In the genomic region with DNA sequence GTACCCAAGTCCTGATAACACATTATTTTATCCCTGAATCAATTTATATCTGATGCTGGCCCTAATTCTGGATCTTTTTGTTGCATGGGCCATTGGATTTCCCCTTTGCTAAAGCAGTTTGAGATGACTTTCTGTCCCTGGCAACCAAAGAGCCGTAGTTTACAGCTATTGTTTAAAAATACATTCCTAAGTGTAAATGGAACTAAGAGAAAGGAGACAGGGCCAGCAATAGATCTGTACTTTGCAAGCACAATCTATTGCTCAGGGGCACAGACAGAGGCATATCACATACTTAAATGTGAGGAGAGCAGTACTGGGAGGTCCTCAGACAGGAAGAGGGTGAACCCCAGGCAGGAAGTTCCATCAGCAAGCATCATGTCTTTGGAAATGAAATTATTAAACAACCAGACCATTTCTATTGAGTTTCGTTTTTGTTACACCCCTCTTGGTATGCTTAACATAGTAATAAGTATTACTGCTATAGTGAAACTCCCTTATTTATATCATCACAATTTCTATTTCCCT, we compare ENCODE assay signal across 9 cellular contexts.
DNase-seq lines count a peak whose midpoint lies in the region; ATAC-seq and TF ChIP-seq lines count a peak whose summit lies in the region.
"Had no signal": no experiment of that assay in that cellular context is flagged by ENCODE, and none has a peak within 500 bp of the region (broad histone marks: within the 10 kb centered on the region; RNA-seq: fewer than 3 reads in every experiment).

No MANE protein-coding gene starts in this region.

- H3K79me2 ChIP-seq in PC-9 (ENCODE audit: low read depth): no peaks in the 10 kb centered on the region

- H3K36me3 ChIP-seq in BLaER1: no peaks in the 10 kb centered on the region
- H3K36me3 ChIP-seq in PC-9 (ENCODE audit: low read depth): no peaks in the 10 kb centered on the region
- no peaks in the 10 kb centered on the region for H3K36me3 ChIP-seq in gastroesophageal sphincter
- no peaks in the 10 kb centered on the region for H3K36me3 ChIP-seq in prostate gland

- no peak for DNase-seq in PC-9
- no peak for DNase-seq in prostate gland (ENCODE audit: low spot score)
- no peak for DNase-seq in COR-L47 (lab: John Stamatoyannopoulos, UW)
- DNase-seq in substantia nigra (lab: John Stamatoyannopoulos, UW): no peak
- DNase-seq in activated T-cell treated with anti-CD3 and anti-CD28 coated beads for 4 hours: no peak
- DNase-seq: amygdala had no signal

- H3K4me2 ChIP-seq in BLaER1: peak overlapping the region; percentile 82
- peak overlapping the region; percentile 33; the same call in 1 of the 2 replicates for H3K4me2 ChIP-seq in PC-9

- no peaks in the 10 kb centered on the region for H3K27me3 ChIP-seq in BLaER1
- H3K27me3 ChIP-seq in PC-9 (ENCODE audit: insufficient read depth, low read depth): no peaks in the 10 kb centered on the region
- no peaks in the 10 kb centered on the region for H3K27me3 ChIP-seq in gastroesophageal sphincter
- H3K27me3 ChIP-seq in prostate gland (replicated peaks; ENCODE audit: insufficient read depth): no peaks in the 10 kb centered on the region

- TF ChIP-seq POLR2A in gastroesophageal sphincter (IDR thresholded peaks at IDR 0.05) (no peak), prostate gland (IDR thresholded peaks at IDR 0.05) (no peak)

- CTCF ChIA-PET in PC-9 (lab: Charles Lee): interaction anchor here (0.5 to 0.6 kb wide), 2 partner anchors 89 to 1068 kb away, joined by 3 read pairs; no protein-coding TSS in a partner anchor

- ATAC-seq in gastroesophageal sphincter: no peak
- ATAC-seq in HG03378 (IDR thresholded peaks at IDR 0.05; ENCODE audit: unreplicated experiment): no peak

- H2AFZ ChIP-seq in PC-9: no peak overlapping the region

- H3K9ac ChIP-seq in BLaER1: peak overlapping the region; percentile 39; the same call in 1 of the 2 replicates

- H3F3A ChIP-seq in PC-9 (ENCODE audit: insufficient read depth, low read depth): peaks cover 43% of the 10 kb centered on the region

- intact Hi-C loops in PC-9 (cut with micrococcal nuclease; ENCODE audit: unreplicated experiment): no loop called here
- intact Hi-C loops in prostate gland (cut with DNase I): no loop called here

- H3K4me3 ChIP-seq in BLaER1 (no peak overlapping the region), PC-9 (no peak overlapping the region), gastroesophageal sphincter (no peak overlapping the region), prostate gland (no peak overlapping the region)

- BruUV-seq in PC-9 (replicated peaks; lab: Mats Ljungman, UMichigan): no TSS peak

- TF ChIP-seq CTCF in PC-9 (conservative IDR thresholded peaks at IDR 0.05): no peak
- TF ChIP-seq CTCF in gastroesophageal sphincter (IDR thresholded peaks at IDR 0.05): no peak
- no peak for TF ChIP-seq CTCF in prostate gland (IDR thresholded peaks at IDR 0.05)

- peaks cover 100% of the 10 kb centered on the region for H3K4me1 ChIP-seq in BLaER1
- H3K4me1 ChIP-seq in PC-9 (replicated peaks; ENCODE audit: insufficient read depth): peaks cover 70% of the 10 kb centered on the region
- peaks cover 42 to 99% (median 65%) of the 10 kb centered on the region in 3 donors for H3K4me1 ChIP-seq in gastroesophageal sphincter
- H3K4me1 ChIP-seq in prostate gland (replicated peaks): peaks cover 22% of the 10 kb centered on the region

- peaks cover 9% of the 10 kb centered on the region; the same call in 1 of the 2 replicates for H3K9me3 ChIP-seq in BLaER1
- H3K9me3 ChIP-seq in PC-9 (ENCODE audit: insufficient read depth, low read depth): peaks cover 6% of the 10 kb centered on the region; the same call in 1 of the 2 replicates
- H3K9me3 ChIP-seq in gastroesophageal sphincter: no peaks in the 10 kb centered on the region
- H3K9me3 ChIP-seq in prostate gland: no peaks in the 10 kb centered on the region

- H3K27ac ChIP-seq in BLaER1 (peak overlapping the region; percentile 50; the same call in 1 of the 2 replicates), PC-9 (0 out of 2 replicates have a peak overlapping the region, but pooled peaks have one; percentile 8), gastroesophageal sphincter (peak overlapping the region; percentile 82 to 91 (median 89)), prostate gland (peak overlapping the region; percentile 42 to 73), substantia nigra (ENCODE audit: low read depth, low read length, poor library complexity, severe bottlenecking) (no peak overlapping the region)

- POLR2A ChIA-PET in PC-9 (lab: Charles Lee; ENCODE audit: unreplicated experiment): interaction anchor here (0.5 to 0.7 kb wide), 2 partner anchors 361 to 783 kb away, joined by 3 to 6 read pairs; no protein-coding TSS in a partner anchor

- WGBS in gastroesophageal sphincter (ENCODE audit: low coverage in 1 of 2), 2 donors: 4 to 8% methylated on average over 2 of the region's 2 CpGs
- 39% methylated on average over 2 of the region's 2 CpGs for WGBS in prostate gland

- no peaks in the 10 kb centered on the region for H4K20me1 ChIP-seq in BLaER1
- H4K20me1 ChIP-seq in PC-9 (ENCODE audit: insufficient read depth): no peaks in the 10 kb centered on the region

- no peaks in the 10 kb centered on the region for H3K9me2 ChIP-seq in PC-9 (ENCODE audit: insufficient read depth)

- no peak for TF ChIP-seq EP300 in gastroesophageal sphincter (IDR thresholded peaks at IDR 0.05)
